8 cellular contexts compared by ENCODE assay signal in genomic region chr12:46384451-46385301, GRCh38. TPM values are rescaled to one million over a fixed set of nuclear protein-coding genes. Genes with fewer than 3 reads are reported as not detected.
A peak's percentile ranks its signal among the peaks of the same experiment; 100 is the strongest.
DNase-seq lines count a peak whose midpoint lies in the region; ATAC-seq and TF ChIP-seq lines count a peak whose summit lies in the region.

No MANE protein-coding gene starts in this region.

- peaks cover 25 to 36% of the 10 kb centered on the region in 2 donors for H3K4me1 Mint-ChIP-seq in natural killer cell treated with Interleukin-12 subunit alpha and Interleukin-12 subunit beta and Interleukin-15 and Interleukin-18, amount 100 ng/mL, for 72 hours (ENCODE audit: low read depth in 2 of 2)

- H3K36me3 ChIP-seq in BLaER1 (no peaks in the 10 kb centered on the region), Karpas-422 (ENCODE audit: insufficient read depth, low read length) (no peaks in the 10 kb centered on the region)

- no peak for ATAC-seq in natural killer cell treated with Interleukin-12 subunit alpha and Interleukin-12 subunit beta and Interleukin-15 and Interleukin-18, amount 100 ng/mL, for 72 hours
- ATAC-seq in sciatic nerve (no peak), GM21619 (IDR thresholded peaks at IDR 0.05; ENCODE audit: unreplicated experiment) (no peak)

- H3K36me3 Mint-ChIP-seq in natural killer cell treated with Interleukin-12 subunit alpha and Interleukin-12 subunit beta and Interleukin-15 and Interleukin-18, amount 100 ng/mL, for 72 hours = no peaks in the 10 kb centered on the region

- H3K27me3 Mint-ChIP-seq in natural killer cell treated with Interleukin-12 subunit alpha and Interleukin-12 subunit beta and Interleukin-15 and Interleukin-18, amount 100 ng/mL, for 72 hours = no peaks in the 10 kb centered on the region

- H3K9me2 ChIP-seq in Karpas-422 (replicated peaks; ENCODE audit: insufficient read depth, low read length) = no peaks in the 10 kb centered on the region

- H3K9me3 Mint-ChIP-seq in natural killer cell treated with Interleukin-12 subunit alpha and Interleukin-12 subunit beta and Interleukin-15 and Interleukin-18, amount 100 ng/mL, for 72 hours = no peaks in the 10 kb centered on the region

- DNase-seq in Karpas-422 (no peak), choroid plexus epithelial cell (ENCODE audit: low read depth) (peak; percentile 79), sciatic nerve (ENCODE audit: low spot score) (no peak), RKO (ENCODE audit: low spot score) (no peak), NCI-H1930 (lab: John Stamatoyannopoulos, UW) (no peak)
- no peak for DNase-seq in natural killer cell treated with Interleukin-12 subunit alpha and Interleukin-12 subunit beta and Interleukin-15 and Interleukin-18, amount 100 ng/mL, for 72 hours (ENCODE audit: low spot score)

- no peaks in the 10 kb centered on the region for H4K20me1 ChIP-seq in BLaER1
- H4K20me1 ChIP-seq in Karpas-422 (ENCODE audit: insufficient read depth, low read depth, low read length) = peaks cover 16% of the 10 kb centered on the region

- no peaks in the 10 kb centered on the region for H3K9me3 ChIP-seq in BLaER1
- no peaks in the 10 kb centered on the region for H3K9me3 ChIP-seq in Karpas-422 (ENCODE audit: low read length)

- H3K27ac Mint-ChIP-seq in natural killer cell treated with Interleukin-12 subunit alpha and Interleukin-12 subunit beta and Interleukin-15 and Interleukin-18, amount 100 ng/mL, for 72 hours = peak overlapping the region; percentile 82 to 96

- peak overlapping the region; percentile 92 for H3K4me3 Mint-ChIP-seq in natural killer cell treated with Interleukin-12 subunit alpha and Interleukin-12 subunit beta and Interleukin-15 and Interleukin-18, amount 100 ng/mL, for 72 hours

- peak overlapping the region; percentile 95 for H3K27ac ChIP-seq in BLaER1
- H3K27ac ChIP-seq in Karpas-422 (ENCODE audit: low read length) = no peak overlapping the region

- TF ChIP-seq CTCF in choroid plexus epithelial cell (conservative IDR thresholded peaks at IDR 0.05; ENCODE audit: low read depth, low read length) = no peak

- H3K79me2 ChIP-seq in Karpas-422 (ENCODE audit: low read length) = no peaks in the 10 kb centered on the region

- H3K4me3 ChIP-seq in BLaER1 (peak overlapping the region; percentile 84), Karpas-422 (ENCODE audit: low read length) (peak overlapping the region; percentile 71; the same call in 1 of the 2 replicates), choroid plexus epithelial cell (ENCODE audit: low read depth, low read length) (peak overlapping the region; percentile 69)

- H3K4me2 ChIP-seq in BLaER1 = peak overlapping the region; percentile 89
- peak overlapping the region; percentile 79 for H3K4me2 ChIP-seq in Karpas-422 (ENCODE audit: low read depth, low read length, poor library complexity, severe bottlenecking)

- no peaks in the 10 kb centered on the region for H3K27me3 ChIP-seq in BLaER1
- H3K27me3 ChIP-seq in Karpas-422 (ENCODE audit: low read length) = no peaks in the 10 kb centered on the region

- H2AFZ ChIP-seq in Karpas-422 (ENCODE audit: low read length) = no peak overlapping the region

- intact Hi-C loops in sciatic nerve (cut with DNase I) = loop anchor here (5.0 kb wide), 1 partner anchor 652 kb away; no protein-coding TSS in a partner anchor

- H3K4me1 ChIP-seq in BLaER1 = peaks cover 63% of the 10 kb centered on the region
- H3K4me1 ChIP-seq in Karpas-422 (ENCODE audit: low read length) = peaks cover 55% of the 10 kb centered on the region

- peak overlapping the region; percentile 88 for H3K9ac ChIP-seq in BLaER1
- no peak overlapping the region for H3K9ac ChIP-seq in Karpas-422 (ENCODE audit: low read length)

RNA-seq across cellular contexts. Expression of gene SLC38A2, which starts 12.1 kb away (rescaled TPM):
- 37.7 and 160 TPM in 2 replicates for total RNA-seq in Karpas-422 (2014; rRNA removed; shearing (Covaris generic); ENCODE audit: low replicate concordance)
- total RNA-seq in natural killer cell treated with Interleukin-12 subunit alpha and Interleukin-12 subunit beta and Interleukin-15 and Interleukin-18, amount 100 ng/mL, for 72 hours = 100 to 1,000 TPM; 129 to 192 TPM
- total RNA-seq in sciatic nerve = 285 TPM
